8 cellular contexts compared by ENCODE assay signal in the genomic region with DNA sequence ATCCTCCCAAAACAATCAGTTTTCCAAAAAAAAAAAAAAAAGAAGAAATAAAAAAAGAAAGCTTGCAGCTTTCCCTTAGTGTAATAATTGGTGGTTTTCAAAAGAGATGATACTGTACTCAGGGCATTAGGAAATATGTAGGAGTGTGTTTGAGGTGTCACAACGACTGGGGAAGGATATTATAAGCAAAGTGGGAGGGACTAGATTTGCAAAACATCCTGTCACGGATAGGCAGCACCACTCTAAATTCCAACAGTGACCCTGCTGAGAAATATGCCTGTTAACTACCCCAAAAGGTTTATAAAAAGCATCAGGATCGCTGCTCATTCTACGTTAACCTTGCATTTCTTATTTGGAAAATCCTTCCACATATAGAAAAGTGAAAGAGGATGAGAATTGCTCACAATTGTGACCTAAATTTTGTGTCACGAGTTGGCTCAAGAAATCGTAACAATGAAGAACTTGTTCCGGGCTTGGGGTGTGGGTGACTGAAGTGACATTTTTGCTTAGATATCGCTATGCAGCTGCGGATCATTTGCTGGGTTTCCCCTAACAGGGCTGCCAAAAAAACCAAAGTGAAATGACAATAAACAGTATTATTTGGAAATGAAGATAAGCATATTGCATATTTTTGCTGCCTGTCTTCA. TPM values are rescaled to one million over a fixed set of nuclear protein-coding genes. Genes with fewer than 3 reads are reported as not detected.
DNase-seq lines count a peak whose midpoint lies in the region; ATAC-seq and TF ChIP-seq lines count a peak whose summit lies in the region.

No MANE protein-coding gene starts in this region.

- CTCF ChIA-PET in Caco-2 (lab: Charles Lee): interaction anchor here (0.6 kb wide), 1 partner anchor 15 kb away, joined by 3 read pairs; no protein-coding TSS in a partner anchor

- H3K36me3 Mint-ChIP-seq in CD14-positive monocyte (peaks cover 27 to 31% of the 10 kb centered on the region in 2 donors), Caco-2 (ENCODE audit: insufficient read depth, unreplicated experiment) (peaks cover 76% of the 10 kb centered on the region)
- H3K36me3 Mint-ChIP-seq in natural killer cell treated with Interleukin-12 subunit alpha and Interleukin-12 subunit beta and Interleukin-15 and Interleukin-18, amount 100 ng/mL, for 72 hours: peaks cover 37% of the 10 kb centered on the region

- no peaks in the 10 kb centered on the region for H3K9me3 ChIP-seq in Caco-2

- no peak for TF ChIP-seq CTCF in CD14-positive monocyte (IDR thresholded peaks at IDR 0.05)
- no peak for TF ChIP-seq CTCF in Caco-2 (IDR thresholded peaks at IDR 0.05; ENCODE audit: insufficient read depth in 1 of 2, low read depth in 1 of 2, low read length in 1 of 2, severe bottlenecking in 1 of 2, unreplicated experiment in 1 of 2)

- intact Hi-C loops in CD14-positive monocyte (cut with micrococcal nuclease) (loop anchor here (5.0 kb wide), 2 partner anchors 64 to 181 kb away; no protein-coding TSS in a partner anchor), Caco-2 (cut with micrococcal nuclease; ENCODE audit: unreplicated experiment) (no loop called here)

- H3K4me3 Mint-ChIP-seq in CD14-positive monocyte (peak overlapping the region; percentile 1 to 79), Caco-2 (ENCODE audit: unreplicated experiment) (no peak overlapping the region)
- H3K4me3 Mint-ChIP-seq in natural killer cell treated with Interleukin-12 subunit alpha and Interleukin-12 subunit beta and Interleukin-15 and Interleukin-18, amount 100 ng/mL, for 72 hours: peak overlapping the region; percentile 78

- no peaks in the 10 kb centered on the region for H3K4me1 ChIP-seq in Caco-2

- H3K9me3 Mint-ChIP-seq in CD14-positive monocyte (no peaks in the 10 kb centered on the region), Caco-2 (ENCODE audit: unreplicated experiment) (no peaks in the 10 kb centered on the region)
- H3K9me3 Mint-ChIP-seq in natural killer cell treated with Interleukin-12 subunit alpha and Interleukin-12 subunit beta and Interleukin-15 and Interleukin-18, amount 100 ng/mL, for 72 hours: no peaks in the 10 kb centered on the region

- peak overlapping the region; percentile 94 to 97 (median 97) for H3K27ac Mint-ChIP-seq in CD14-positive monocyte
- H3K27ac Mint-ChIP-seq in natural killer cell treated with Interleukin-12 subunit alpha and Interleukin-12 subunit beta and Interleukin-15 and Interleukin-18, amount 100 ng/mL, for 72 hours: peak overlapping the region; percentile 82 to 93
- no peak overlapping the region for H3K27ac Mint-ChIP-seq in Caco-2 (ENCODE audit: unreplicated experiment)

- no TSS peak for BruUV-seq in Caco-2 (replicated peaks; lab: Mats Ljungman, UMichigan)

- no peaks in the 10 kb centered on the region for H3K27me3 ChIP-seq in Caco-2 (replicated peaks; ENCODE audit: control insufficient read depth, insufficient read depth, low read length)

- no peak overlapping the region for H3K4me3 ChIP-seq in Caco-2 (ENCODE audit: low read depth, low read length)

- H3K36me3 ChIP-seq in Caco-2 (ENCODE audit: control insufficient read depth, insufficient read depth, low read length): no peaks in the 10 kb centered on the region; the same call in 1 of the 2 replicates

- H3K27me3 Mint-ChIP-seq in CD14-positive monocyte (ENCODE audit: low read depth in 3 of 3): no peaks in the 10 kb centered on the region
- H3K27me3 Mint-ChIP-seq in natural killer cell treated with Interleukin-12 subunit alpha and Interleukin-12 subunit beta and Interleukin-15 and Interleukin-18, amount 100 ng/mL, for 72 hours: no peaks in the 10 kb centered on the region
- no peaks in the 10 kb centered on the region for H3K27me3 Mint-ChIP-seq in Caco-2 (ENCODE audit: insufficient read depth, unreplicated experiment)

- no peak for DNase-seq in CD14-positive monocyte (ENCODE audit: low spot score)
- DNase-seq in RPMI7951 (ENCODE audit: low read depth): peak; percentile 26
- peak; percentile 63 to 67 for DNase-seq in dermis microvascular lymphatic vessel endothelial cell (ENCODE audit: low read depth in 2 of 2)
- DNase-seq in natural killer cell treated with Interleukin-12 subunit alpha and Interleukin-12 subunit beta and Interleukin-15 and Interleukin-18, amount 100 ng/mL, for 72 hours (ENCODE audit: low spot score): no peak
- no peak for DNase-seq in Caco-2
- DNase-seq in NCI-H1092 (lab: John Stamatoyannopoulos, UW): no peak
- no peak for DNase-seq in SW 1271 (lab: John Stamatoyannopoulos, UW)

- ATAC-seq in natural killer cell treated with Interleukin-12 subunit alpha and Interleukin-12 subunit beta and Interleukin-15 and Interleukin-18, amount 100 ng/mL, for 72 hours: peak in 1 of 2 donors; percentile 68
- no peak for ATAC-seq in HG03565 (IDR thresholded peaks at IDR 0.05; ENCODE audit: unreplicated experiment)

- POLR2A ChIA-PET in Caco-2 (lab: Charles Lee): no interaction called here

- H3K4me1 Mint-ChIP-seq in CD14-positive monocyte (peaks cover 80% of the 10 kb centered on the region), Caco-2 (ENCODE audit: low read depth, unreplicated experiment) (no peaks in the 10 kb centered on the region)
- H3K4me1 Mint-ChIP-seq in natural killer cell treated with Interleukin-12 subunit alpha and Interleukin-12 subunit beta and Interleukin-15 and Interleukin-18, amount 100 ng/mL, for 72 hours (ENCODE audit: low read depth in 2 of 2): peaks cover 68 to 82% of the 10 kb centered on the region in 2 donors

RNA-seq across cellular contexts. Expression of gene N4BP1, which starts 51.6 kb away (rescaled TPM):
- 10 to 100 TPM; 21.4 to 22.7 TPM for polyA plus RNA-seq in CD14-positive monocyte
- total RNA-seq in RPMI7951 (2014; rRNA removed; shearing (Covaris generic)): 13.0 and 21.5 TPM in 2 replicates
- 8.9 and 12.6 TPM in 2 replicates for total RNA-seq in dermis microvascular lymphatic vessel endothelial cell
- total RNA-seq in natural killer cell treated with Interleukin-12 subunit alpha and Interleukin-12 subunit beta and Interleukin-15 and Interleukin-18, amount 100 ng/mL, for 72 hours: 100 to 1,000 TPM in 1 of 2 donors, 10 to 100 TPM in 1; 66.3 to 138 TPM
- 44.8 and 46.9 TPM in 2 replicates for total RNA-seq in Caco-2 (2022)

Comparison
In these comparisons a context has a peak if more than half of its experiments do, and no peak if none do; other contexts are left out.
1. DNase-seq: peak in RPMI7951 (single experiment) and dermis microvascular lymphatic vessel endothelial cell (2 of 2); none in CD14-positive monocyte (single experiment), natural killer cell treated with Interleukin-12 subunit alpha and Interleukin-12 subunit beta and Interleukin-15 and Interleukin-18, amount 100 ng/mL, for 72 hours (single experiment), Caco-2 (0 of 2), NCI-H1092 (single experiment) and SW 1271 (0 of 2).